1 cellular context compared by ENCODE assay signal in genomic region chr19:54115071-54116063, GRCh38.
TF ChIP-seq lines count a peak whose summit lies in the region.

TSS of gene PRPF31 (plus strand) at chr19:54115754. CDS start at chr19:54118279, 2,525 bp downstream.
TSS of gene TFPT (minus strand) at chr19:54115657. CDS start at chr19:54115269, 388 bp downstream.

TF ChIP-seq in HepG2, 621 proteins besides CTCF, POLR2A, EP300 and RAD21 (continued from another document):
- TF ChIP-seq ZBED4 (CRISPR knock-in tag; IDR thresholded peaks at IDR 0.05; ENCODE audit: borderline replicate concordance) (no peak; the same call in 1 of the 2 replicates), FOXO4 (CRISPR knock-in tag; conservative IDR thresholded peaks at IDR 0.05) (no peak), KAT7 (CRISPR knock-in tag; IDR thresholded peaks at IDR 0.05; ENCODE audit: borderline replicate concordance) (no peak), ZNF605 (CRISPR knock-in tag; IDR thresholded peaks at IDR 0.05) (peak; percentile 79; the same call in 1 of the 2 replicates), ZNF460 (CRISPR knock-in tag; IDR thresholded peaks at IDR 0.05; ENCODE audit: borderline replicate concordance) (peak; percentile 17; the same call in 1 of the 2 replicates), ZSCAN30 (CRISPR knock-in tag; IDR thresholded peaks at IDR 0.05) (peak; percentile 65; the same call in 1 of the 2 replicates), PLRG1 (conservative IDR thresholded peaks at IDR 0.05) (no peak), ATF4 (CRISPR knock-in tag; IDR thresholded peaks at IDR 0.05) (peak in 1 of 2 experiments; percentile 66; a peak in 2 of 4 replicates), GMEB2 (CRISPR knock-in tag; IDR thresholded peaks at IDR 0.05; ENCODE audit: low read depth) (peak; percentile 94), ONECUT2 (CRISPR knock-in tag; IDR thresholded peaks at IDR 0.05) (no peak), TFE3 (CRISPR knock-in tag; IDR thresholded peaks at IDR 0.05) (no peak), NFE2L1 (CRISPR knock-in tag; IDR thresholded peaks at IDR 0.05; ENCODE audit: borderline replicate concordance) (no peak), ZNF160 (CRISPR knock-in tag; IDR thresholded peaks at IDR 0.05) (no peak), FOXK1 (CRISPR knock-in tag; IDR thresholded peaks at IDR 0.05; ENCODE audit: borderline replicate concordance, low read depth) (peak; percentile 97), ZKSCAN8 (CRISPR knock-in tag; IDR thresholded peaks at IDR 0.05; ENCODE audit: borderline replicate concordance) (no peak; the same call in 1 of the 2 replicates), ZNF772 (CRISPR knock-in tag; IDR thresholded peaks at IDR 0.05) (0 out of 2 replicates have a peak, but pooled peaks have one; percentile 60), ZNF20 (CRISPR knock-in tag; IDR thresholded peaks at IDR 0.05) (no peak), XBP1 (CRISPR knock-in tag; IDR thresholded peaks at IDR 0.05) (no peak), ZNF280D (CRISPR knock-in tag; IDR thresholded peaks at IDR 0.05) (no peak; the same call in 1 of the 2 replicates), ZFP90 (CRISPR knock-in tag; IDR thresholded peaks at IDR 0.05; ENCODE audit: borderline replicate concordance) (peak; percentile 34; the same call in 1 of the 2 replicates), SAP130 (CRISPR knock-in tag; IDR thresholded peaks at IDR 0.05; ENCODE audit: low read depth) (peak; percentile 97), TGIF2 (CRISPR knock-in tag; IDR thresholded peaks at IDR 0.05) (peak; percentile 95), ZHX2 (IDR thresholded peaks at IDR 0.05; ENCODE audit: low read depth) (peak; percentile 95), ZHX2 (CRISPR knock-in tag; IDR thresholded peaks at IDR 0.05; ENCODE audit: borderline replicate concordance) (0 out of 2 replicates have a peak, but pooled peaks have one; percentile 21), ZNF615 (CRISPR knock-in tag; IDR thresholded peaks at IDR 0.05; ENCODE audit: borderline replicate concordance) (no peak), POGK (CRISPR knock-in tag; conservative IDR thresholded peaks at IDR 0.05) (peak; percentile 71; the same call in 1 of the 2 replicates), FOSL1 (CRISPR knock-in tag; IDR thresholded peaks at IDR 0.05; ENCODE audit: borderline replicate concordance) (no peak), RFX5 (IDR thresholded peaks at IDR 0.05; ENCODE audit: low read depth, low read length) (peak; percentile 55; the same call in 1 of the 2 replicates), STAT5B (CRISPR knock-in tag; IDR thresholded peaks at IDR 0.05) (no peak; the same call in 1 of the 2 replicates), ZKSCAN5 (CRISPR knock-in tag; IDR thresholded peaks at IDR 0.05) (no peak), ZFY (CRISPR knock-in tag; IDR thresholded peaks at IDR 0.05) (peak; percentile 100), ISL2 (CRISPR knock-in tag; IDR thresholded peaks at IDR 0.05) (peak; percentile 52), ZKSCAN1 (IDR thresholded peaks at IDR 0.05; ENCODE audit: low read length) (peak; percentile 94), ZNF430 (CRISPR knock-in tag; IDR thresholded peaks at IDR 0.05) (no peak), ZNF263 (CRISPR knock-in tag; IDR thresholded peaks at IDR 0.05) (no peak), ZNF691 (CRISPR knock-in tag; IDR thresholded peaks at IDR 0.05; ENCODE audit: borderline replicate concordance, low read depth) (0 out of 2 replicates have a peak, but pooled peaks have one; percentile 54), ZNF678 (CRISPR knock-in tag; IDR thresholded peaks at IDR 0.05) (0 out of 2 replicates have a peak, but pooled peaks have one; percentile 56), ZNF883 (CRISPR knock-in tag; IDR thresholded peaks at IDR 0.05; ENCODE audit: not compliant biosample characterization) (peak; percentile 56)
